ENCODE assay signal across 35 cellular contexts in the genomic region with DNA sequence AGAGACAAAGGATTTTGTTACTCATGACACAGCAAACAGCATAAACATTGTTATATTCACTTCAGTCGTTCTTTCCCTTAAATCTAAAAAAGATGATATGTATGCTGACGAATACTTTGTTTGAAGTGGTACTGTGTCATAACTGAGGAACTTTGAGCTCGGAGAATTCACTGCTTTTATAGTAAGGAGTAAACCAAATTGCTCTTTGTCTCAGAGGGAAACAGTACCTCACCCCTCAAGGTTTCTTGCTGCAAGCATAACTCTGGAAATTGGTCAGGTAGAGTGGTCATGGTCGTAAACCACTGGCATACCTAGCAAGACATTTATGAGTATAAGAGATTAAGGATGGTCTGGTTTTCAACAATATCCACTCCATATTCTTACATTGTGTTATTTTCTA.
"Had no signal": no experiment of that assay in that cellular context is flagged by ENCODE, and none has a peak within 500 bp of the region (broad histone marks: within the 10 kb centered on the region; RNA-seq: fewer than 3 reads in every experiment).

No MANE protein-coding gene starts in this region.

- H3K4me1 ChIP-seq: ascending aorta, colonic mucosa had no signal

- H3K4me3 ChIP-seq: ascending aorta, cardiac muscle cell, colonic mucosa had no signal

- H3K4me3 Mint-ChIP-seq: activated B cell treated with CpG ODN at 0.5 μM for 24 hours; activated CD4-positive, alpha-beta memory T cell treated with anti-CD3 and anti-CD28 coated beads for 36 hours; activated CD4-positive, alpha-beta T cell treated with anti-CD3 and anti-CD28 coated beads, Interleukin-2, amount 10 ng/mL, durations not matched to agents 24 days and 14 days; activated CD8-positive, alpha-beta T cell treated with anti-CD3 and anti-CD28 coated beads for 36 hours; activated naive CD8-positive, alpha-beta T cell; activated naive CD8-positive, alpha-beta T cell treated with anti-CD3 and anti-CD28 coated beads, Interleukin-2, amount 10 ng/mL, durations not matched to agents 7 days and 5 days; activated naive CD8-positive, alpha-beta T cell treated with anti-CD3 and anti-CD28 coated beads, Interleukin-2, amount 50 U/mL, for 24 hours; brain; central memory CD8-positive, alpha-beta T cell; T-cell; T-helper 2 cell treated with Interferon-gamma antibody and Interleukin-4, amounts not matched to agents 5 μg/mL and 100 μg/mL, for 36 hours had no signal

- H3K27me3 ChIP-seq: ascending aorta, cardiac muscle cell, colonic mucosa had no signal

- ATAC-seq: activated CD8-positive, alpha-beta T cell treated with anti-CD3 and anti-CD28 coated beads for 36 hours; activated naive CD8-positive, alpha-beta T cell treated with anti-CD3 and anti-CD28 coated beads, Interleukin-2, amount 50 U/mL, for 24 hours; T-cell had no signal

- H3K9me3 Mint-ChIP-seq: activated CD4-positive, alpha-beta T cell treated with anti-CD3 and anti-CD28 coated beads, Interleukin-2, amount 10 ng/mL, durations not matched to agents 24 days and 14 days; activated CD8-positive, alpha-beta T cell treated with anti-CD3 and anti-CD28 coated beads for 36 hours; activated naive CD8-positive, alpha-beta T cell treated with anti-CD3 and anti-CD28 coated beads, Interleukin-2, amount 50 U/mL, for 24 hours; central memory CD8-positive, alpha-beta T cell; T-cell; T-helper 2 cell treated with Interferon-gamma antibody and Interleukin-4, amounts not matched to agents 5 μg/mL and 100 μg/mL, for 36 hours had no signal

- FAIRE-seq: bronchial epithelial cell, TTC549 had no signal

- H3K36me3 ChIP-seq: ascending aorta, cardiac muscle cell, colonic mucosa had no signal

- DNase-seq: activated B cell treated with CpG ODN at 0.5 μM for 24 hours; activated CD4-positive, alpha-beta memory T cell treated with anti-CD3 and anti-CD28 coated beads for 36 hours; activated CD4-positive, alpha-beta T cell treated with anti-CD3 and anti-CD28 coated beads for 4 hours; activated CD4-positive, alpha-beta T cell treated with anti-CD3 and anti-CD28 coated beads, Interleukin-2, amount 10 ng/mL, durations not matched to agents 24 days and 14 days; activated CD4-positive, alpha-beta T cell treated with anti-CD3 and anti-CD28 coated beads, Interleukin-2, amount 50 U/mL, for 1 hour; activated CD4-positive, alpha-beta T cell treated with anti-CD3 and anti-CD28 coated beads, Interleukin-2, amount 50 U/mL, for 4 hours; activated CD4-positive, CD25-positive, alpha-beta regulatory T cell treated with anti-CD3 and anti-CD28 coated beads, Interleukin-2, amount 50 U/mL, for 72 hours; activated CD8-positive, alpha-beta memory T cell treated with anti-CD3 and anti-CD28 coated beads, Interleukin-2, amount 50 U/mL, for 4 hours; activated CD8-positive, alpha-beta T cell treated with anti-CD3 and anti-CD28 coated beads for 36 hours; activated effector memory CD4-positive, alpha-beta T cell treated with anti-CD3 and anti-CD28 coated beads, Interleukin-2, amount 50 U/mL, for 16 hours; activated naive CD4-positive, alpha-beta T cell treated with anti-CD3 and anti-CD28 coated beads, Interleukin-2, amount 50 U/mL, for 16 hours; activated naive CD4-positive, alpha-beta T cell treated with Interleukin-2 at 50 U/mL for 16 hours; activated naive CD8-positive, alpha-beta T cell treated with anti-CD3 and anti-CD28 coated beads, Interleukin-2, amount 10 ng/mL, durations not matched to agents 7 days and 5 days; activated naive CD8-positive, alpha-beta T cell treated with anti-CD3 and anti-CD28 coated beads, Interleukin-2, amount 50 U/mL, for 24 hours; activated T-cell treated with anti-CD3 and anti-CD28 coated beads for 4 hours; activated T-cell treated with anti-CD3 and anti-CD28 coated beads, Interleukin-2, amount 50 U/mL, for 1 hour; activated T-cell treated with anti-CD3 and anti-CD28 coated beads, Interleukin-2, amount 50 U/mL, for 48 hours; amygdala; anterior cingulate cortex; caudate nucleus; cerebellar nuclear complex; colonic mucosa; cortex of kidney; T-cell; T-helper 2 cell; T-helper 9 cell had no signal

- H3K27ac Mint-ChIP-seq: activated B cell treated with CpG ODN at 0.5 μM for 24 hours; activated CD4-positive, alpha-beta memory T cell treated with anti-CD3 and anti-CD28 coated beads for 36 hours; activated CD4-positive, alpha-beta T cell treated with anti-CD3 and anti-CD28 coated beads, Interleukin-2, amount 10 ng/mL, durations not matched to agents 24 days and 14 days; activated CD8-positive, alpha-beta T cell treated with anti-CD3 and anti-CD28 coated beads for 36 hours; activated naive CD8-positive, alpha-beta T cell; activated naive CD8-positive, alpha-beta T cell treated with anti-CD3 and anti-CD28 coated beads, Interleukin-2, amount 10 ng/mL, durations not matched to agents 7 days and 5 days; activated naive CD8-positive, alpha-beta T cell treated with anti-CD3 and anti-CD28 coated beads, Interleukin-2, amount 50 U/mL, for 24 hours; brain; T-cell; T-helper 2 cell treated with Interferon-gamma antibody and Interleukin-4, amounts not matched to agents 5 μg/mL and 100 μg/mL, for 36 hours had no signal

- H3K4me1 Mint-ChIP-seq: activated B cell treated with CpG ODN at 0.5 μM for 24 hours; activated CD4-positive, alpha-beta T cell treated with anti-CD3 and anti-CD28 coated beads, Interleukin-2, amount 10 ng/mL, durations not matched to agents 24 days and 14 days; activated naive CD8-positive, alpha-beta T cell treated with anti-CD3 and anti-CD28 coated beads, Interleukin-2, amount 10 ng/mL, durations not matched to agents 7 days and 5 days; activated naive CD8-positive, alpha-beta T cell treated with anti-CD3 and anti-CD28 coated beads, Interleukin-2, amount 50 U/mL, for 24 hours; brain; central memory CD8-positive, alpha-beta T cell; T-cell had no signal

- H3K27ac ChIP-seq: ascending aorta, cardiac muscle cell, colonic mucosa, VCaP had no signal

- H3K9me3 ChIP-seq: ascending aorta, colonic mucosa had no signal

- H3K36me3 Mint-ChIP-seq: activated CD4-positive, alpha-beta memory T cell treated with anti-CD3 and anti-CD28 coated beads for 36 hours; activated naive CD8-positive, alpha-beta T cell; activated naive CD8-positive, alpha-beta T cell treated with anti-CD3 and anti-CD28 coated beads, Interleukin-2, amount 10 ng/mL, durations not matched to agents 7 days and 5 days; brain; T-cell had no signal
